Comparison of ENCODE assay signal across 14 cellular contexts in genomic region chr19:31675187-31675913, GRCh38.
DNase-seq lines count a peak whose midpoint lies in the region; ATAC-seq, FAIRE-seq and TF ChIP-seq lines count a peak whose summit lies in the region.
"Had no signal": no experiment of that assay in that cellular context is flagged by ENCODE, and none has a peak within 500 bp of the region (broad histone marks: within the 10 kb centered on the region; RNA-seq: fewer than 3 reads in every experiment).

No MANE protein-coding gene starts in this region.

- peaks cover 56% of the 10 kb centered on the region for H3K9me3 Mint-ChIP-seq in MCF 10A (ENCODE audit: unreplicated experiment)
- H3K9me3 Mint-ChIP-seq: nephron progenitor cell had no signal

- H3K79me2 ChIP-seq in mammary epithelial cell (ENCODE audit: insufficient read depth, low read length), result no peaks in the 10 kb centered on the region

- H3K4me1 Mint-ChIP-seq in MCF 10A (ENCODE audit: insufficient read depth, unreplicated experiment), result no peaks in the 10 kb centered on the region
- H3K4me1 Mint-ChIP-seq: nephron progenitor cell had no signal

- H3K9ac ChIP-seq in mammary epithelial cell (ENCODE audit: insufficient read depth, low read length), result no peak overlapping the region
- H3K9ac ChIP-seq in colonic mucosa (ENCODE audit: low read depth in 2 of 2, low read length in 2 of 2), result no peak overlapping the region

- H3K4me3 Mint-ChIP-seq in MCF 10A (ENCODE audit: unreplicated experiment), result no peak overlapping the region
- H3K4me3 Mint-ChIP-seq: nephron progenitor cell had no signal

- no TSS peak for BruUV-seq in mammary epithelial cell (replicated peaks; lab: Mats Ljungman, UMichigan)
- no TSS peak for BruUV-seq in MCF 10A (replicated peaks; lab: Mats Ljungman, UMichigan)

- in situ Hi-C loops in mammary epithelial cell (cut with MboI; ENCODE audit: low sequenced_read_pairs in 2 of 2), result no loop called here

- H3K27me3 ChIP-seq in mammary epithelial cell (ENCODE audit: insufficient read depth, low read length) (no peaks in the 10 kb centered on the region), SJSA1 (replicated peaks) (no peaks in the 10 kb centered on the region), colonic mucosa (no peaks in the 10 kb centered on the region)

- CTCF ChIA-PET in mammary epithelial cell (lab: Charles Lee; ENCODE audit: low non-redundant PET) (interaction anchor here (0.9 kb wide), 1 partner anchor 1010 kb away, joined by 9 read pairs; no protein-coding TSS in a partner anchor), MCF 10A (lab: Yijun Ruan, JAX) (interaction anchor here (0.6 kb wide), 2 partner anchors 75 to 473 kb away, joined by 3 read pairs; no protein-coding TSS in a partner anchor)

- H3K4me3 ChIP-seq in mammary epithelial cell (replicated peaks in 1 of 3; ENCODE audit: insufficient read depth in 1 of 3, low read depth in 2 of 3, low read length in 3 of 3) (no peak overlapping the region), SJSA1 (no peak overlapping the region), fibroblast of villous mesenchyme (ENCODE audit: low read depth, low read length) (no peak overlapping the region), colonic mucosa (no peak overlapping the region)

- 44% methylated on average over 9 of the region's 10 CpGs for WGBS in mammary epithelial cell (ENCODE audit: low coverage, missing lambda C conversion rate)

- peaks cover 6% of the 10 kb centered on the region for H3K4me1 ChIP-seq in mammary epithelial cell (ENCODE audit: insufficient read depth, low read length)
- peaks cover 23% of the 10 kb centered on the region for H3K4me1 ChIP-seq in SJSA1 (replicated peaks)
- no peaks in the 10 kb centered on the region for H3K4me1 ChIP-seq in colonic mucosa

- H3K36me3 ChIP-seq in mammary epithelial cell (ENCODE audit: insufficient read depth, low read length) (no peaks in the 10 kb centered on the region), SJSA1 (no peaks in the 10 kb centered on the region), colonic mucosa (no peaks in the 10 kb centered on the region)

- TF ChIP-seq CTCF in mammary epithelial cell (conservative IDR thresholded peaks at IDR 0.05 in 1 of 2, IDR thresholded peaks at IDR 0.05 in 1 of 2; ENCODE audit: extremely low read depth in 1 of 2, insufficient read depth in 1 of 2, low read depth in 1 of 2, low read length in 2 of 2), result no peak
- TF ChIP-seq CTCF in MCF 10A (IDR thresholded peaks at IDR 0.05; ENCODE audit: unreplicated experiment), result no peak
- TF ChIP-seq CTCF in fibroblast of villous mesenchyme (IDR thresholded peaks at IDR 0.05; ENCODE audit: insufficient read depth, low read depth, low read length), result no peak
- no peak for TF ChIP-seq CTCF in colonic mucosa (IDR thresholded peaks at IDR 0.05)

- H4K20me1 ChIP-seq in mammary epithelial cell (ENCODE audit: insufficient read depth, low read length), result no peaks in the 10 kb centered on the region

- H2AFZ ChIP-seq in mammary epithelial cell (ENCODE audit: low read depth, low read length), result peak overlapping the region; percentile 39

- DNase-seq in mammary epithelial cell (peak; percentile 91), MCF 10A (ENCODE audit: unreplicated experiment) (no peak), SJSA1 (ENCODE audit: low read depth in 1 of 2, low spot score in 2 of 2) (peak; percentile 58 to 83), fibroblast of villous mesenchyme (ENCODE audit: low read depth) (peak; percentile 38), urothelium cell line (ENCODE audit: low spot score) (peak; percentile 81), colonic mucosa (no peak)
- no peak for DNase-seq in activated CD8-positive, alpha-beta memory T cell treated with anti-CD3 and anti-CD28 coated beads, Interleukin-2, amount 50 U/mL, for 48 hours
- DNase-seq: GDM1; nephron progenitor cell; NK-92 treated with Interleukin-12 subunit alpha and Interleukin-12 subunit beta, amount 100 ng/mL, for 24 hours; retina had no signal

- H3K4me2 ChIP-seq in mammary epithelial cell (ENCODE audit: insufficient read depth, low read depth, low read length), result peak overlapping the region; percentile 48

- intact Hi-C loops in mammary epithelial cell (cut with micrococcal nuclease) (loop anchor here (5.0 to 10.0 kb wide), 2 partner anchors 321 to 367 kb away; no protein-coding TSS in a partner anchor), MCF 10A (cut with micrococcal nuclease) (no loop called here), colonic mucosa (cut with DNase I) (no loop called here)

- no peak overlapping the region for H3K27ac Mint-ChIP-seq in MCF 10A (ENCODE audit: low read depth, unreplicated experiment)
- H3K27ac Mint-ChIP-seq: nephron progenitor cell had no signal

- dilution Hi-C loops in mammary epithelial cell (cut with HindIII; ENCODE audit: low sequenced_read_pairs), result no loop called here

- H3K27ac ChIP-seq in mammary epithelial cell (ENCODE audit: insufficient read depth, low read depth, low read length) (peak overlapping the region; percentile 53), SJSA1 (peak overlapping the region; percentile 51), colonic mucosa (no peak overlapping the region)

- FAIRE-seq in urothelium cell line (lab: Jason Lieb, UNC), result peak; percentile 93
- FAIRE-seq: A204.1, colon had no signal

- POLR2A ChIA-PET in MCF 10A (lab: Yijun Ruan, JAX), result no interaction called here

- no peak for ATAC-seq in GM18867 (IDR thresholded peaks at IDR 0.05; ENCODE audit: unreplicated experiment)

- H3K27me3 Mint-ChIP-seq in MCF 10A (ENCODE audit: insufficient read depth, unreplicated experiment), result no peaks in the 10 kb centered on the region

- H3K36me3 Mint-ChIP-seq in MCF 10A (ENCODE audit: insufficient read depth, unreplicated experiment), result peaks cover under 1% of the 10 kb centered on the region

- H3K9me3 ChIP-seq in mammary epithelial cell (replicated peaks; ENCODE audit: insufficient read depth, low read length), result peaks cover 5% of the 10 kb centered on the region
- no peaks in the 10 kb centered on the region for H3K9me3 ChIP-seq in SJSA1 (replicated peaks)
- no peaks in the 10 kb centered on the region for H3K9me3 ChIP-seq in colonic mucosa

Comparison
In these comparisons a context has a peak if more than half of its experiments do, and no peak if none do; other contexts are left out.
1. DNase-seq: peak in mammary epithelial cell (single experiment), SJSA1 (2 of 2), fibroblast of villous mesenchyme (single experiment) and urothelium cell line (single experiment); none in MCF 10A (single experiment), colonic mucosa (single experiment) and activated CD8-positive, alpha-beta memory T cell treated with anti-CD3 and anti-CD28 coated beads, Interleukin-2, amount 50 U/mL, for 48 hours (single experiment).